ENCODE assay signal across 8 cellular contexts in genomic region chr3:50321146-50321843, GRCh38. TPM values are rescaled to one million over a fixed set of nuclear protein-coding genes. Genes with fewer than 3 reads are reported as not detected.
A peak's percentile ranks its signal among the peaks of the same experiment; 100 is the strongest.
DNase-seq lines count a peak whose midpoint lies in the region; ATAC-seq and TF ChIP-seq lines count a peak whose summit lies in the region.

No MANE protein-coding gene starts in this region.

- H3K36me3 ChIP-seq in GM23338 (ENCODE audit: insufficient read depth): peaks cover 8% of the 10 kb centered on the region
- peaks cover 44 to 65% of the 10 kb centered on the region in 2 donors for H3K36me3 ChIP-seq in neuronal stem cell (replicated peaks in 1 of 2; ENCODE audit: control insufficient read depth in 2 of 2, insufficient read depth in 2 of 2, low read length in 2 of 2)

- H2AFZ ChIP-seq in GM23338 (peak overlapping the region; percentile 93; the same call in 1 of the 2 replicates), neuronal stem cell (ENCODE audit: low read length) (peak overlapping the region; percentile 99)

- H2BK120ac ChIP-seq in neuronal stem cell (ENCODE audit: low read depth, low read length): peak overlapping the region; percentile 99

- H3K4me1 ChIP-seq in GM23338 (ENCODE audit: insufficient read depth) (peaks cover 15% of the 10 kb centered on the region), neuronal stem cell (ENCODE audit: control insufficient read depth in 2 of 2, insufficient read depth in 1 of 2, low read depth in 1 of 2, low read length in 2 of 2) (peaks cover 27 to 39% of the 10 kb centered on the region in 2 donors)

- H3K23ac ChIP-seq in neuronal stem cell (ENCODE audit: low read depth, low read length, poor library complexity): peak overlapping the region; percentile 97

- H3K36me3 Mint-ChIP-seq in GM23338 (ENCODE audit: low read depth): peaks cover 51% of the 10 kb centered on the region

- peak overlapping the region; percentile 90 for H4K91ac ChIP-seq in neuronal stem cell (ENCODE audit: low read depth, low read length, poor library complexity)

- peaks cover 0 to 2% of the 10 kb centered on the region in 2 donors for H3K9me3 ChIP-seq in neuronal stem cell (replicated peaks in 1 of 2; ENCODE audit: control insufficient read depth in 2 of 2, insufficient read depth in 1 of 2, low read depth in 1 of 2, low read length in 2 of 2)

- H3K4me3 Mint-ChIP-seq in GM23338: peak overlapping the region; percentile 86

- no peaks in the 10 kb centered on the region for H3K9me3 Mint-ChIP-seq in GM23338

- no peak overlapping the region for H3K4ac ChIP-seq in neuronal stem cell (ENCODE audit: low read length)

- DNase-seq in EH (ENCODE audit: low read depth) (peak; percentile 90), GM23338 (ENCODE audit: low spot score) (peak; percentile 96), Kasumi-1 (lab: John Stamatoyannopoulos, UW) (peak; percentile 88 to 90), SIG-M5 (lab: John Stamatoyannopoulos, UW) (peak; percentile 37), foreskin melanocyte (peak; percentile 84), neuronal stem cell (ENCODE audit: low spot score) (peak; percentile 92), stromal cell of bone marrow (ENCODE audit: low read depth) (peak; percentile 82)
- peak; percentile 68 for DNase-seq in activated gamma-delta T cell treated with anti-CD3 and anti-CD28 coated beads, Interleukin-2, amount 50 U/mL, for 16 hours (ENCODE audit: low read depth)

- no peaks in the 10 kb centered on the region for H3K9me2 ChIP-seq in GM23338 (ENCODE audit: insufficient read depth)

- H4K20me1 ChIP-seq in GM23338 (replicated peaks; ENCODE audit: insufficient read depth): peaks cover 5% of the 10 kb centered on the region; the same call in 1 of the 2 replicates

- peaks cover 43% of the 10 kb centered on the region for H3K4me1 Mint-ChIP-seq in GM23338

- ATAC-seq in GM23338: peak; percentile 72

- H3K27me3 ChIP-seq in GM23338 (ENCODE audit: insufficient read depth) (no peaks in the 10 kb centered on the region), neuronal stem cell (ENCODE audit: control insufficient read depth in 3 of 3, insufficient read depth in 3 of 3, low read depth in 1 of 3, low read length in 3 of 3) (no peaks in the 10 kb centered on the region)

- WGBS in neuronal stem cell (ENCODE audit: extremely low coverage in 2 of 2, insufficient read length in 2 of 2, insufficient replicate concordance in 1 of 2), 2 donors: no CpG with 5 or more reads among the region's 68 CpGs

- peak overlapping the region; percentile 82 for H3K9ac ChIP-seq in neuronal stem cell (ENCODE audit: low read depth, low read length, poor library complexity)

- no peak for TF ChIP-seq CTCF in GM23338 (conservative IDR thresholded peaks at IDR 0.05; ENCODE audit: low read depth in 2 of 2)

- peak overlapping the region; percentile 99 for H3K27ac Mint-ChIP-seq in GM23338

- no peak overlapping the region for H4K8ac ChIP-seq in neuronal stem cell (ENCODE audit: low read depth, low read length)

- H3K27ac ChIP-seq in GM23338 (ENCODE audit: low read depth): peak overlapping the region; percentile 100
- peak overlapping the region; percentile 90 for H3K27ac ChIP-seq in neuronal stem cell (replicated peaks; ENCODE audit: low read length)

- peaks cover 26% of the 10 kb centered on the region for H3K79me2 ChIP-seq in GM23338 (replicated peaks; ENCODE audit: insufficient read depth)

- no peak overlapping the region for H2AK5ac ChIP-seq in neuronal stem cell (ENCODE audit: low read depth, low read length)

- peak overlapping the region; percentile 99 for H3K4me2 ChIP-seq in GM23338
- H3K4me2 ChIP-seq in neuronal stem cell (ENCODE audit: insufficient read depth, low read length, poor library complexity, severe bottlenecking): peak overlapping the region; percentile 95

- H2BK12ac ChIP-seq in neuronal stem cell (ENCODE audit: low read length): no peak overlapping the region

- peak overlapping the region; percentile 98 for H2BK5ac ChIP-seq in neuronal stem cell (ENCODE audit: low read length)

- H3K79me1 ChIP-seq in neuronal stem cell (ENCODE audit: low read depth, low read length): peaks cover 29% of the 10 kb centered on the region

- H3K4me3 ChIP-seq in GM23338 (peak overlapping the region; percentile 97), neuronal stem cell (ENCODE audit: low read length in 2 of 2) (peak overlapping the region; percentile 61 to 84)

- no peak overlapping the region for H2BK15ac ChIP-seq in neuronal stem cell (ENCODE audit: low read length)

- H3K18ac ChIP-seq in neuronal stem cell (ENCODE audit: low read length): peak overlapping the region; percentile 99

- H3F3A ChIP-seq in GM23338 (replicated peaks; ENCODE audit: low read depth): peaks cover 19% of the 10 kb centered on the region; the same call in 1 of the 2 replicates

- H3K27me3 Mint-ChIP-seq in GM23338 (ENCODE audit: insufficient read depth, low read depth, poor library complexity): peaks cover 11% of the 10 kb centered on the region

- H3K14ac ChIP-seq in neuronal stem cell (ENCODE audit: low read length): no peak overlapping the region

TF ChIP-seq in GM23338, 12 proteins besides CTCF, POLR2A, EP300 and RAD21:
- TF ChIP-seq STAT1 (IDR thresholded peaks at IDR 0.05; ENCODE audit: unreplicated experiment) (no peak), POLR2AphosphoS5 (IDR thresholded peaks at IDR 0.05; ENCODE audit: low read depth) (peak; percentile 72), ZNF331 (CRISPR knock-in tag; IDR thresholded peaks at IDR 0.05; ENCODE audit: low read depth) (no peak)

RNA-seq across cellular contexts. Expression of gene HYAL2, which starts 1.2 kb away (rescaled TPM):
- 74.3 and 77.8 TPM in 2 replicates for total RNA-seq in GM23338 (2014; rRNA removed; shearing (Covaris generic))
- polyA plus RNA-seq in GM23338 (2016; fragmentation: Nextera tagmentation; extraction: Ambion mirVana): 28.9 and 30.0 TPM in 2 replicates
- polyA plus RNA-seq in neuronal stem cell (2013, experiment 1 of 2): 51.4 TPM
- 52.0 TPM for polyA plus RNA-seq in neuronal stem cell (2013, experiment 2 of 2)

RNA-seq across cellular contexts. Expression of gene TUSC2, which starts 6.7 kb away (rescaled TPM):
- 32.2 and 41.6 TPM in 2 replicates for total RNA-seq in GM23338 (2014; rRNA removed; shearing (Covaris generic))
- polyA plus RNA-seq in GM23338 (2016; fragmentation: Nextera tagmentation; extraction: Ambion mirVana): 71.0 and 81.5 TPM in 2 replicates
- polyA plus RNA-seq in neuronal stem cell (2013, experiment 1 of 2): 28.3 TPM
- polyA plus RNA-seq in neuronal stem cell (2013, experiment 2 of 2): 27.7 TPM

RNA-seq across cellular contexts. Expression of gene HYAL1, which starts 17.9 kb away (rescaled TPM):
- 2.8 and 5.0 TPM in 2 replicates for total RNA-seq in GM23338 (2014; rRNA removed; shearing (Covaris generic))
- 1.7 and 2.1 TPM in 2 replicates for polyA plus RNA-seq in GM23338 (2016; fragmentation: Nextera tagmentation; extraction: Ambion mirVana)
- 1.6 TPM for polyA plus RNA-seq in neuronal stem cell (2013, experiment 1 of 2)
- polyA plus RNA-seq in neuronal stem cell (2013, experiment 2 of 2): 1.6 TPM

RNA-seq across cellular contexts. Expression of gene RASSF1, which starts 19.3 kb away (rescaled TPM):
- total RNA-seq in GM23338 (2014; rRNA removed; shearing (Covaris generic)): 12.8 and 15.7 TPM in 2 replicates
- 9.6 TPM in 2 replicates for polyA plus RNA-seq in GM23338 (2016; fragmentation: Nextera tagmentation; extraction: Ambion mirVana)
- 8.5 TPM for polyA plus RNA-seq in neuronal stem cell (2013, experiment 1 of 2)
- 8.5 TPM for polyA plus RNA-seq in neuronal stem cell (2013, experiment 2 of 2)

RNA-seq across cellular contexts. Expression of gene HYAL3, which starts 22.1 kb away (rescaled TPM):
- total RNA-seq in GM23338 (2014; rRNA removed; shearing (Covaris generic)): 2.5 and 7.1 TPM in 2 replicates
- 2.4 and 3.7 TPM in 2 replicates for polyA plus RNA-seq in GM23338 (2016; fragmentation: Nextera tagmentation; extraction: Ambion mirVana)
- 2.5 TPM for polyA plus RNA-seq in neuronal stem cell (2013, experiment 1 of 2)
- 2.0 TPM for polyA plus RNA-seq in neuronal stem cell (2013, experiment 2 of 2)

Comparison
In these comparisons a context has a peak if more than half of its experiments do, and no peak if none do; other contexts are left out.
1. Peak in every context shown above with its lines: DNase-seq, ATAC-seq, H3K4me3 ChIP-seq and H3K27ac ChIP-seq.
2. DNase-seq: peak in every context shown above with its lines; median percentile 96 in GM23338; 92 in neuronal stem cell; 90 in EH; 89 in Kasumi-1; 84 in foreskin melanocyte; 82 in stromal cell of bone marrow; 68 in activated gamma-delta T cell treated with anti-CD3 and anti-CD28 coated beads, Interleukin-2, amount 50 U/mL, for 16 hours; 37 in SIG-M5.